26 cellular contexts compared by ENCODE assay signal in genomic region chr2:175755656-175756386, GRCh38.
"Had no signal": no experiment of that assay in that cellular context is flagged by ENCODE, and none has a peak within 500 bp of the region (broad histone marks: within the 10 kb centered on the region; RNA-seq: fewer than 3 reads in every experiment).

No MANE protein-coding gene starts in this region.

- H3K27me3 ChIP-seq: ascending aorta, cardiac muscle cell, MG63 had no signal

- H3K4me1 Mint-ChIP-seq: activated CD4-positive, alpha-beta T cell treated with anti-CD3 and anti-CD28 coated beads, Interleukin-2, amount 10 ng/mL, durations not matched to agents 24 days and 14 days; activated naive CD8-positive, alpha-beta T cell treated with anti-CD3 and anti-CD28 coated beads for 36 hours; activated T-helper 17 cell treated with anti-CD3 and anti-CD28 coated beads, Interleukin-2, amount 50 U/mL, for 72 hours; central memory CD8-positive, alpha-beta T cell had no signal

- H3K27ac ChIP-seq: ascending aorta, cardiac muscle cell had no signal

- H3K4me1 ChIP-seq: ascending aorta had no signal

- H3K4me3 ChIP-seq: ascending aorta, cardiac muscle cell, MG63 had no signal

- H3K36me3 Mint-ChIP-seq: activated naive CD8-positive, alpha-beta T cell treated with anti-CD3 and anti-CD28 coated beads for 36 hours had no signal

- DNase-seq: activated CD4-positive, alpha-beta T cell treated with anti-CD3 and anti-CD28 coated beads, Interleukin-2, amount 10 ng/mL, durations not matched to agents 24 days and 14 days; activated CD4-positive, alpha-beta T cell treated with anti-CD3 and anti-CD28 coated beads, Interleukin-2, amount 50 U/mL, for 4 hours; activated CD8-positive, alpha-beta T cell treated with anti-CD3 and anti-CD28 coated beads for 36 hours; activated effector memory CD4-positive, alpha-beta T cell treated with anti-CD3 and anti-CD28 coated beads, Interleukin-2, amount 50 U/mL, for 16 hours; activated naive CD4-positive, alpha-beta T cell; activated naive CD4-positive, alpha-beta T cell treated with anti-CD3 and anti-CD28 coated beads, Interleukin-2, amount 50 U/mL, for 16 hours; activated naive CD8-positive, alpha-beta T cell treated with anti-CD3 and anti-CD28 coated beads for 36 hours; activated T-cell treated with anti-CD3 and anti-CD28 coated beads, Interleukin-2, amount 50 U/mL, for 1 hour; activated T-cell treated with anti-CD3 and anti-CD28 coated beads, Interleukin-2, amount 50 U/mL, for 72 hours; amygdala; Karpas-422; MG63; NCI-H1048; NCI-H1105 treated with DMSO at 0.1 percent for 48 hours; NCI-H1436; NCI-H1694; NCI-H2029; NCI-H510A; NCI-H748 treated with DMSO at 0.1 percent for 48 hours; NK-92 treated with Interleukin-12 subunit alpha and Interleukin-12 subunit beta, amount 100 ng/mL, for 24 hours; Right ventricle myocardium superior; T1000 had no signal

- H3K9me3 ChIP-seq: ascending aorta, MG63 had no signal

- H3K4me3 Mint-ChIP-seq: activated CD4-positive, alpha-beta T cell treated with anti-CD3 and anti-CD28 coated beads, Interleukin-2, amount 10 ng/mL, durations not matched to agents 24 days and 14 days; activated CD8-positive, alpha-beta T cell treated with anti-CD3 and anti-CD28 coated beads for 36 hours; activated naive CD8-positive, alpha-beta T cell treated with anti-CD3 and anti-CD28 coated beads for 36 hours; activated T-cell treated with anti-CD3 and anti-CD28 coated beads, Interleukin-2, amount 50 U/mL, for 72 hours; activated T-helper 17 cell treated with anti-CD3 and anti-CD28 coated beads, Interleukin-2, amount 50 U/mL, for 72 hours; central memory CD8-positive, alpha-beta T cell had no signal

- H3K9me3 Mint-ChIP-seq: activated CD4-positive, alpha-beta T cell treated with anti-CD3 and anti-CD28 coated beads, Interleukin-2, amount 10 ng/mL, durations not matched to agents 24 days and 14 days; activated naive CD8-positive, alpha-beta T cell treated with anti-CD3 and anti-CD28 coated beads for 36 hours; activated T-cell treated with anti-CD3 and anti-CD28 coated beads, Interleukin-2, amount 50 U/mL, for 72 hours; central memory CD8-positive, alpha-beta T cell had no signal

- H3K36me3 ChIP-seq: ascending aorta, cardiac muscle cell, MG63 had no signal

- H3K27me3 Mint-ChIP-seq: activated CD4-positive, alpha-beta T cell treated with anti-CD3 and anti-CD28 coated beads, Interleukin-2, amount 10 ng/mL, durations not matched to agents 24 days and 14 days had no signal

- H3K27ac Mint-ChIP-seq: activated CD4-positive, alpha-beta T cell treated with anti-CD3 and anti-CD28 coated beads, Interleukin-2, amount 10 ng/mL, durations not matched to agents 24 days and 14 days; activated CD8-positive, alpha-beta T cell treated with anti-CD3 and anti-CD28 coated beads for 36 hours; activated naive CD8-positive, alpha-beta T cell treated with anti-CD3 and anti-CD28 coated beads for 36 hours; activated T-cell treated with anti-CD3 and anti-CD28 coated beads, Interleukin-2, amount 50 U/mL, for 72 hours; activated T-helper 17 cell treated with anti-CD3 and anti-CD28 coated beads, Interleukin-2, amount 50 U/mL, for 72 hours had no signal
